In the genomic region with DNA sequence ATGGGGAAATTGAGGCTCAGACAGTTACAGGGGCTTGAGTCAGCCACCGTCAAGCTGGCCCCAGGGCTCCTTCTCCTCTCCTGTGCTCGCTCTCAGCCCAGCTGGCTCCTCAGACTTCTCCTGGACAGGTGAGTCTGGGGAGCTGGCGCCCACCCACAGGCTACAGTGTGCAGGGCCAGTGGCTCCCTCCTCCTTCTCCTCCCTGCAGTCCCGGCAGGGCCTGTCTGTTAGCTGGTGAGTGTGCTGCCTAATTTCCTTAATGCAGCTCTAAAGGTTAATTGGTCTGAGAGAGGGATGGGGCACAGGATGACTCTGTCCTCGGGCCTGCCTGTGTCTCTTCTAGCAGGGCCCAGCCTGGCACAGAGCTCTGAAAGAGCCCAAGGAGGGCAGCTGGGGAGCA, we compare ENCODE assay signal across 13 cellular contexts. TPM values are rescaled to one million over a fixed set of nuclear protein-coding genes. Genes with fewer than 3 reads are reported as not detected.
DNase-seq lines count a peak whose midpoint lies in the region; ATAC-seq and TF ChIP-seq lines count a peak whose summit lies in the region.
"Had no signal": no experiment of that assay in that cellular context is flagged by ENCODE, and none has a peak within 500 bp of the region (broad histone marks: within the 10 kb centered on the region; RNA-seq: fewer than 3 reads in every experiment).

No MANE protein-coding gene starts in this region.

- no peak overlapping the region for H2AFZ ChIP-seq in SK-N-SH (ENCODE audit: low read depth)

- H3F3A ChIP-seq in SK-N-SH (replicated peaks; ENCODE audit: insufficient read depth), result no peaks in the 10 kb centered on the region

- H3K36me3 Mint-ChIP-seq in neural crest cell (ENCODE audit: low read depth) (no peaks in the 10 kb centered on the region), MCF 10A (ENCODE audit: insufficient read depth, unreplicated experiment) (no peaks in the 10 kb centered on the region)
- H3K36me3 Mint-ChIP-seq: CD14-positive monocyte had no signal

- 48% methylated on average over 3 of the region's 5 CpGs for WGBS in SK-N-SH (ENCODE audit: low lambda C conversion rate)

- DNase-seq in SK-N-SH (peak; percentile 71), WERI-Rb-1 (peak; percentile 72), neural crest cell (ENCODE audit: low read depth, low spot score) (no peak), MCF 10A (ENCODE audit: unreplicated experiment) (no peak), NCI-H1694 treated with DMSO at 0.1 percent for 48 hours (lab: John Stamatoyannopoulos, UW) (no peak)
- DNase-seq: DMS153, MM.1S, NCI-H1092 treated with DMSO at 0.1 percent for 48 hours, NCI-H187, Right ventricle myocardium superior had no signal

- TF ChIP-seq RAD21 in SK-N-SH (IDR thresholded peaks at IDR 0.05; ENCODE audit: low read length), result no peak

- no peaks in the 10 kb centered on the region for H3K9me2 ChIP-seq in SK-N-SH

- no peaks in the 10 kb centered on the region for H3K27me3 Mint-ChIP-seq in neural crest cell (ENCODE audit: low read depth)
- no peaks in the 10 kb centered on the region for H3K27me3 Mint-ChIP-seq in MCF 10A (ENCODE audit: insufficient read depth, unreplicated experiment)

- no TSS peak for BruUV-seq in MCF 10A (replicated peaks; lab: Mats Ljungman, UMichigan)

- no peak overlapping the region for H3K9ac ChIP-seq in SK-N-SH

- intact Hi-C loops in MCF 10A (cut with micrococcal nuclease), result no loop called here

- peak overlapping the region in 1 of 2 experiments; percentile 96; a peak in 3 of 4 replicates for H3K27ac ChIP-seq in SK-N-SH (ENCODE audit: low read depth in 2 of 2, low read length in 1 of 2)
- H3K27ac ChIP-seq in WERI-Rb-1, result peak overlapping the region; percentile 83

- H3K27me3 ChIP-seq in SK-N-SH (ENCODE audit: insufficient read depth) (no peaks in the 10 kb centered on the region), WERI-Rb-1 (ENCODE audit: insufficient read depth, low read depth, severe bottlenecking) (no peaks in the 10 kb centered on the region)

- H3K9me3 ChIP-seq in SK-N-SH (no peaks in the 10 kb centered on the region), WERI-Rb-1 (ENCODE audit: severe bottlenecking) (no peaks in the 10 kb centered on the region)

- H3K4me3 ChIP-seq in SK-N-SH (ENCODE audit: low read depth in 2 of 2, low read length in 1 of 2) (no peak overlapping the region), WERI-Rb-1 (ENCODE audit: low read depth, low read length) (no peak overlapping the region)

- H3K4me1 Mint-ChIP-seq in neural crest cell, result peaks cover 24% of the 10 kb centered on the region
- peaks cover 32% of the 10 kb centered on the region for H3K4me1 Mint-ChIP-seq in MCF 10A (ENCODE audit: insufficient read depth, unreplicated experiment)

- peak in 1 of 2 experiments; percentile 79; a peak in 1 of 4 replicates for TF ChIP-seq EP300 in SK-N-SH (IDR thresholded peaks at IDR 0.05; ENCODE audit: borderline replicate concordance in 1 of 2, low read depth in 1 of 2, low read length in 1 of 2)

- no peaks in the 10 kb centered on the region for H3K36me3 ChIP-seq in SK-N-SH (replicated peaks in 1 of 2; ENCODE audit: control insufficient read depth in 1 of 2, insufficient read depth in 2 of 2, low read length in 1 of 2)
- peaks cover 9% of the 10 kb centered on the region for H3K36me3 ChIP-seq in WERI-Rb-1

- H3K4me1 ChIP-seq in SK-N-SH (ENCODE audit: control insufficient read depth in 1 of 2, insufficient read depth in 2 of 2, low read depth in 1 of 2, low read length in 1 of 2), result peaks cover 0 to 95% of the 10 kb centered on the region in 2 experiments; a peak in 2 of 4 replicates

- H3K9me3 Mint-ChIP-seq in neural crest cell (no peaks in the 10 kb centered on the region), MCF 10A (ENCODE audit: unreplicated experiment) (no peaks in the 10 kb centered on the region)

- ATAC-seq in SK-N-SH treated with all-trans-retinoic acid at 6 μM for 48 hours (no peak), HG02870 (IDR thresholded peaks at IDR 0.05; ENCODE audit: unreplicated experiment) (no peak)

- no peaks in the 10 kb centered on the region for H3K79me2 ChIP-seq in SK-N-SH (ENCODE audit: insufficient read depth)

- CTCF ChIA-PET in SK-N-SH (lab: Yijun Ruan, JAX), result interaction anchor here (0.7 to 19.6 kb wide), 7 partner anchors 9 to 335 kb away, joined by 3 to 604 read pairs (median 6); a partner anchor contains a TSS
- CTCF ChIA-PET in MCF 10A (lab: Yijun Ruan, JAX), result interaction anchor here (0.6 to 19.3 kb wide), 5 partner anchors 10 to 335 kb away, joined by 3 to 398 read pairs (median 10); a partner anchor contains a TSS

- H3K4me2 ChIP-seq in SK-N-SH, result no peak overlapping the region

- H3K4me3 Mint-ChIP-seq in neural crest cell (no peak overlapping the region), MCF 10A (ENCODE audit: unreplicated experiment) (no peak overlapping the region)
- H3K4me3 Mint-ChIP-seq: CD14-positive monocyte had no signal

- POLR2A ChIA-PET in SK-N-SH (lab: Yijun Ruan, JAX), result interaction anchor here (0.8 to 7.4 kb wide), 8 partner anchors 11 to 164 kb away, joined by 3 to 87 read pairs (median 4); a partner anchor contains a TSS
- POLR2A ChIA-PET in MCF 10A (lab: Yijun Ruan, JAX), result no interaction called here

- no peaks in the 10 kb centered on the region for H4K20me1 ChIP-seq in SK-N-SH (ENCODE audit: insufficient read depth)

- H3K27ac Mint-ChIP-seq in neural crest cell (ENCODE audit: unreplicated experiment), result peak overlapping the region; percentile 19
- H3K27ac Mint-ChIP-seq in MCF 10A (ENCODE audit: low read depth, unreplicated experiment), result no peak overlapping the region
- H3K27ac Mint-ChIP-seq: CD14-positive monocyte had no signal

- TF ChIP-seq CTCF in SK-N-SH (IDR thresholded peaks at IDR 0.05) (no peak), WERI-Rb-1 (IDR thresholded peaks at IDR 0.05; ENCODE audit: low read depth, low read length) (no peak), neural crest cell (conservative IDR thresholded peaks at IDR 0.05) (no peak), MCF 10A (IDR thresholded peaks at IDR 0.05; ENCODE audit: unreplicated experiment) (no peak)

TF ChIP-seq in SK-N-SH, 30 proteins besides CTCF, POLR2A, EP300 and RAD21 (continues in another document):
- TF ChIP-seq CHD2 (IDR thresholded peaks at IDR 0.05; ENCODE audit: low read length, partially characterized antibody) (no peak), NFIC (IDR thresholded peaks at IDR 0.05; ENCODE audit: borderline replicate concordance) (no peak), FOSL2 (IDR thresholded peaks at IDR 0.05; ENCODE audit: borderline replicate concordance, low read depth) (no peak), MEF2A (IDR thresholded peaks at IDR 0.05; ENCODE audit: borderline replicate concordance, low read depth) (no peak), RFX5 (IDR thresholded peaks at IDR 0.05; ENCODE audit: low read length) (no peak), GATA2 (CRISPR knock-in tag; IDR thresholded peaks at IDR 0.05) (peak; percentile 60)
- TF ChIP-seq, protein P1, sequence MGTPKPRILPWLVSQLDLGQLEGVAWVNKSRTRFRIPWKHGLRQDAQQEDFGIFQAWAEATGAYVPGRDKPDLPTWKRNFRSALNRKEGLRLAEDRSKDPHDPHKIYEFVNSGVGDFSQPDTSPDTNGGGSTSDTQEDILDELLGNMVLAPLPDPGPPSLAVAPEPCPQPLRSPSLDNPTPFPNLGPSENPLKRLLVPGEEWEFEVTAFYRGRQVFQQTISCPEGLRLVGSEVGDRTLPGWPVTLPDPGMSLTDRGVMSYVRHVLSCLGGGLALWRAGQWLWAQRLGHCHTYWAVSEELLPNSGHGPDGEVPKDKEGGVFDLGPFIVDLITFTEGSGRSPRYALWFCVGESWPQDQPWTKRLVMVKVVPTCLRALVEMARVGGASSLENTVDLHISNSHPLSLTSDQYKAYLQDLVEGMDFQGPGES (IDR thresholded peaks at IDR 0.05; ENCODE audit: low read depth, low read length), result no peak

TF ChIP-seq in SK-N-SH treated with all-trans-retinoic acid at 6 μM for 48 hours, 23 proteins besides CTCF, POLR2A, EP300 and RAD21 (continues in another document):
- no peak for TF ChIP-seq ISL1 (CRISPR knock-in tag; IDR thresholded peaks at IDR 0.05)
- no peak for TF ChIP-seq ARNTL (CRISPR knock-in tag; IDR thresholded peaks at IDR 0.05; ENCODE audit: borderline replicate concordance, low read depth)
- TF ChIP-seq CSDC2 (CRISPR knock-in tag; IDR thresholded peaks at IDR 0.05), result no peak
- no peak for TF ChIP-seq ZNF70 (CRISPR knock-in tag; IDR thresholded peaks at IDR 0.05)
- no peak for TF ChIP-seq RARB (CRISPR knock-in tag; IDR thresholded peaks at IDR 0.05)
- TF ChIP-seq, protein P2, sequence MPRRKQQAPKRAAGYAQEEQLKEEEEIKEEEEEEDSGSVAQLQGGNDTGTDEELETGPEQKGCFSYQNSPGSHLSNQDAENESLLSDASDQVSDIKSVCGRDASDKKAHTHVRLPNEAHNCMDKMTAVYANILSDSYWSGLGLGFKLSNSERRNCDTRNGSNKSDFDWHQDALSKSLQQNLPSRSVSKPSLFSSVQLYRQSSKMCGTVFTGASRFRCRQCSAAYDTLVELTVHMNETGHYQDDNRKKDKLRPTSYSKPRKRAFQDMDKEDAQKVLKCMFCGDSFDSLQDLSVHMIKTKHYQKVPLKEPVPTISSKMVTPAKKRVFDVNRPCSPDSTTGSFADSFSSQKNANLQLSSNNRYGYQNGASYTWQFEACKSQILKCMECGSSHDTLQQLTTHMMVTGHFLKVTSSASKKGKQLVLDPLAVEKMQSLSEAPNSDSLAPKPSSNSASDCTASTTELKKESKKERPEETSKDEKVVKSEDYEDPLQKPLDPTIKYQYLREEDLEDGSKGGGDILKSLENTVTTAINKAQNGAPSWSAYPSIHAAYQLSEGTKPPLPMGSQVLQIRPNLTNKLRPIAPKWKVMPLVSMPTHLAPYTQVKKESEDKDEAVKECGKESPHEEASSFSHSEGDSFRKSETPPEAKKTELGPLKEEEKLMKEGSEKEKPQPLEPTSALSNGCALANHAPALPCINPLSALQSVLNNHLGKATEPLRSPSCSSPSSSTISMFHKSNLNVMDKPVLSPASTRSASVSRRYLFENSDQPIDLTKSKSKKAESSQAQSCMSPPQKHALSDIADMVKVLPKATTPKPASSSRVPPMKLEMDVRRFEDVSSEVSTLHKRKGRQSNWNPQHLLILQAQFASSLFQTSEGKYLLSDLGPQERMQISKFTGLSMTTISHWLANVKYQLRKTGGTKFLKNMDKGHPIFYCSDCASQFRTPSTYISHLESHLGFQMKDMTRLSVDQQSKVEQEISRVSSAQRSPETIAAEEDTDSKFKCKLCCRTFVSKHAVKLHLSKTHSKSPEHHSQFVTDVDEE (CRISPR knock-in tag; IDR thresholded peaks at IDR 0.05), result no peak
- no peak for TF ChIP-seq TCF4 (CRISPR knock-in tag; IDR thresholded peaks at IDR 0.05; ENCODE audit: borderline replicate concordance)
- TF ChIP-seq ZFP3 (CRISPR knock-in tag; IDR thresholded peaks at IDR 0.05), result no peak
- TF ChIP-seq ZNF565 (CRISPR knock-in tag; conservative IDR thresholded peaks at IDR 0.05; ENCODE audit: low read depth), result no peak
- no peak for TF ChIP-seq ESRRG (CRISPR knock-in tag; IDR thresholded peaks at IDR 0.05)
- TF ChIP-seq PPARA (CRISPR knock-in tag; IDR thresholded peaks at IDR 0.05; ENCODE audit: borderline replicate concordance), result no peak
- no peak for TF ChIP-seq TOX (CRISPR knock-in tag; IDR thresholded peaks at IDR 0.05; ENCODE audit: borderline replicate concordance)

RNA-seq across cellular contexts. Expression of a gene that starts 31.7 kb away (rescaled TPM):
- 0.12 and 0.62 TPM in 2 replicates for polyA plus RNA-seq in SK-N-SH (2012; rRNA removed)
- 0.59 and 0.60 TPM in 2 replicates for polyA plus RNA-seq in SK-N-SH (2012; cell fraction: cytosol; rRNA removed)
- 0.35 and 1.3 TPM in 2 replicates for polyA plus RNA-seq in SK-N-SH (2012; cell fraction: nucleus; rRNA removed)
- 1.5 and 1.8 TPM in 2 replicates for total RNA-seq in neural crest cell
- not detected in 2 replicates for total RNA-seq in MCF 10A (2022)
- polyA plus RNA-seq: CD14-positive monocyte had no signal

Comparison
In these comparisons a context has a peak if more than half of its experiments do, and no peak if none do; other contexts are left out.
1. DNase-seq: peak in SK-N-SH (single experiment) and WERI-Rb-1 (single experiment); none in neural crest cell (single experiment), MCF 10A (single experiment) and NCI-H1694 treated with DMSO at 0.1 percent for 48 hours (single experiment).